15 cellular contexts compared by ENCODE assay signal in the genomic region with DNA sequence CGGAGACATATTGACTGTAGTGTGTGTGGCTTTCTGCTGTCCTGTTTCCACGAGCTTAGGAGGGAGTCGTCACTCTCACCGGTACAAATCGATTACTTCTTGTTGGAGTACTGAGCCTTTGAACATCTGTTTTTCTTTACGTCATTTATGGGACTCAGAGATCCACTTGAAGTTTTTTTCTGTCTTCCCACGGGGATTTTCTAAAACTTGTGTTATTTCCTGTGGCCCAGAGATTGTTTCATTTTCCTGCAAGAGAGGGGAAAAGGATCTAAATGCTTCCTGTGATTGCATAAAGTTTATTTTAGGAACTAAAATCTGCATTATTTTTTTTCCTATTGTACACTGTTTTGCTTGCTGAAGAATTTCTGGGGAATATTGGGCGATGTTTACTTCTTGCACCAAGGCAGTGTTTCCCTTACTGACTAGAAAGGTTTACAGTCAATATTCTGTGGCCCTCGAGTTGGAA.
DNase-seq lines count a peak whose midpoint lies in the region; ATAC-seq and TF ChIP-seq lines count a peak whose summit lies in the region.
"Had no signal": no experiment of that assay in that cellular context is flagged by ENCODE, and none has a peak within 500 bp of the region (broad histone marks: within the 10 kb centered on the region; RNA-seq: fewer than 3 reads in every experiment).

No MANE protein-coding gene starts in this region.

- no peaks in the 10 kb centered on the region for H3K27me3 Mint-ChIP-seq in glutamatergic neuron (ENCODE audit: unreplicated experiment)
- H3K27me3 Mint-ChIP-seq in neural crest cell (ENCODE audit: low read depth) = no peaks in the 10 kb centered on the region
- peaks cover 2% of the 10 kb centered on the region for H3K27me3 Mint-ChIP-seq in CD8-positive, alpha-beta T cell (ENCODE audit: low read depth)

- TF ChIP-seq CTCF in AG10803 (conservative IDR thresholded peaks at IDR 0.05; ENCODE audit: low read length) (no peak), glutamatergic neuron (IDR thresholded peaks at IDR 0.05; ENCODE audit: partially characterized antibody, unreplicated experiment) (no peak), neural crest cell (conservative IDR thresholded peaks at IDR 0.05) (no peak)
- TF ChIP-seq CTCF in CD8-positive, alpha-beta T cell (IDR thresholded peaks at IDR 0.05) = no peak

- no peaks in the 10 kb centered on the region for H3K9me3 ChIP-seq in adipocyte (ENCODE audit: control insufficient read depth, low read length)
- H3K9me3 ChIP-seq in CD8-positive, alpha-beta T cell (ENCODE audit: low read length) = no peaks in the 10 kb centered on the region

- H3K4me3 ChIP-seq in AG10803 (ENCODE audit: low read length) = peak overlapping the region; percentile 7; the same call in 1 of the 2 replicates
- peak overlapping the region; percentile 70 for H3K4me3 ChIP-seq in adipocyte (ENCODE audit: low read length)
- no peak overlapping the region for H3K4me3 ChIP-seq in CD8-positive, alpha-beta T cell (ENCODE audit: low read depth, low read length)
- H3K4me3 ChIP-seq: GM12878 had no signal

- H3K36me3 Mint-ChIP-seq in glutamatergic neuron (ENCODE audit: unreplicated experiment) = no peaks in the 10 kb centered on the region
- H3K36me3 Mint-ChIP-seq in neural crest cell (ENCODE audit: low read depth) = no peaks in the 10 kb centered on the region
- no peaks in the 10 kb centered on the region for H3K36me3 Mint-ChIP-seq in CD8-positive, alpha-beta T cell
- H3K36me3 Mint-ChIP-seq: natural killer cell had no signal

- POLR2A ChIA-PET in CD8-positive, alpha-beta T cell (lab: Charles Lee) = no interaction called here

- no peaks in the 10 kb centered on the region for H3K36me3 ChIP-seq in adipocyte (ENCODE audit: control insufficient read depth, insufficient read depth, low read length, severe bottlenecking)
- H3K36me3 ChIP-seq in CD8-positive, alpha-beta T cell (ENCODE audit: insufficient read depth, low read length) = no peaks in the 10 kb centered on the region

- intact Hi-C loops in CD8-positive, alpha-beta T cell (cut with DNase I, micrococcal nuclease) = no loop called here

- CTCF ChIA-PET in CD8-positive, alpha-beta T cell (lab: Charles Lee) = no interaction called here

- H3K9me3 Mint-ChIP-seq in glutamatergic neuron (ENCODE audit: unreplicated experiment) = peaks cover 2% of the 10 kb centered on the region
- H3K9me3 Mint-ChIP-seq in neural crest cell = no peaks in the 10 kb centered on the region
- H3K9me3 Mint-ChIP-seq in CD8-positive, alpha-beta T cell = peaks cover 7% of the 10 kb centered on the region

- H3K4me1 Mint-ChIP-seq in glutamatergic neuron (ENCODE audit: low read depth, unreplicated experiment) (peaks cover 4% of the 10 kb centered on the region), neural crest cell (peaks cover 6% of the 10 kb centered on the region)
- H3K4me1 Mint-ChIP-seq in CD8-positive, alpha-beta T cell (ENCODE audit: low read depth) = no peaks in the 10 kb centered on the region
- H3K4me1 Mint-ChIP-seq: natural killer cell had no signal

- ATAC-seq in HG02588 (IDR thresholded peaks at IDR 0.05; ENCODE audit: unreplicated experiment) (no peak), GM19351 (IDR thresholded peaks at IDR 0.05; ENCODE audit: unreplicated experiment) (no peak)
- ATAC-seq in CD8-positive, alpha-beta T cell = no peak
- ATAC-seq: GM12878, natural killer cell had no signal

- H3K4me3 Mint-ChIP-seq in glutamatergic neuron (ENCODE audit: unreplicated experiment) (peak overlapping the region; percentile 28), neural crest cell (no peak overlapping the region)
- no peak overlapping the region for H3K4me3 Mint-ChIP-seq in CD8-positive, alpha-beta T cell
- H3K4me3 Mint-ChIP-seq: natural killer cell had no signal

- DNase-seq in AG10803 (ENCODE audit: low read depth) (peak; percentile 55), adipocyte (ENCODE audit: low read depth) (peak; percentile 53), glutamatergic neuron (no peak), neural crest cell (ENCODE audit: low read depth, low spot score) (no peak)
- DNase-seq in stimulated activated CD8-positive, alpha-beta memory T cell treated with anti-CD3 and anti-CD28 coated beads, Interleukin-4, amount 100 ng/mL, for 48 hours = no peak
- no peak for DNase-seq in CD8-positive, alpha-beta T cell
- DNase-seq: DND-41, GOT3, natural killer cell, NCI-H510A, SHP77 treated with DMSO at 0.1 percent for 48 hours had no signal

- H3K9ac ChIP-seq in adipocyte (ENCODE audit: low read length) = peak overlapping the region; percentile 46

- H3K27me3 ChIP-seq in adipocyte (replicated peaks; ENCODE audit: control insufficient read depth, insufficient read depth, low read length) = no peaks in the 10 kb centered on the region
- no peaks in the 10 kb centered on the region for H3K27me3 ChIP-seq in CD8-positive, alpha-beta T cell (ENCODE audit: insufficient read depth, low read length)

- no peak overlapping the region for H3K27ac ChIP-seq in CD8-positive, alpha-beta T cell (ENCODE audit: low read depth, low read length)
- H3K27ac ChIP-seq: VCaP had no signal

- H3K4me1 ChIP-seq in adipocyte (ENCODE audit: control insufficient read depth, insufficient read depth, low read length) = peaks cover 23% of the 10 kb centered on the region
- no peaks in the 10 kb centered on the region for H3K4me1 ChIP-seq in CD8-positive, alpha-beta T cell (ENCODE audit: insufficient read depth, low read length)

- H3K27ac Mint-ChIP-seq in glutamatergic neuron (ENCODE audit: unreplicated experiment) = no peak overlapping the region
- peak overlapping the region; percentile 90 for H3K27ac Mint-ChIP-seq in neural crest cell (ENCODE audit: unreplicated experiment)
- no peak overlapping the region for H3K27ac Mint-ChIP-seq in CD8-positive, alpha-beta T cell
- H3K27ac Mint-ChIP-seq: natural killer cell had no signal

Comparison
In these comparisons a context has a peak if more than half of its experiments do, and no peak if none do; other contexts are left out.
1. DNase-seq: peak in AG10803 (single experiment) and adipocyte (single experiment); none in glutamatergic neuron (single experiment), neural crest cell (single experiment), stimulated activated CD8-positive, alpha-beta memory T cell treated with anti-CD3 and anti-CD28 coated beads, Interleukin-4, amount 100 ng/mL, for 48 hours (single experiment) and CD8-positive, alpha-beta T cell (0 of 7).